ENCODE assay signal across 23 cellular contexts in genomic region chr7:76268376-76268775, GRCh38. TPM values are rescaled to one million over a fixed set of nuclear protein-coding genes. Genes with fewer than 3 reads are reported as not detected.
DNase-seq lines count a peak whose midpoint lies in the region; ATAC-seq, FAIRE-seq and TF ChIP-seq lines count a peak whose summit lies in the region.
"Had no signal": no experiment of that assay in that cellular context is flagged by ENCODE, and none has a peak within 500 bp of the region (broad histone marks: within the 10 kb centered on the region; RNA-seq: fewer than 3 reads in every experiment).

No MANE protein-coding gene starts in this region.

- peak; percentile 7 for ATAC-seq in activated naive CD8-positive, alpha-beta T cell treated with anti-CD3 and anti-CD28 coated beads, Interleukin-2, amount 50 U/mL, for 24 hours
- no peak for ATAC-seq in naive thymus-derived CD4-positive, alpha-beta T cell
- ATAC-seq in GM18519 (IDR thresholded peaks at IDR 0.05; ENCODE audit: low FRiP score, unreplicated experiment) (no peak), HG02571 (IDR thresholded peaks at IDR 0.05; ENCODE audit: unreplicated experiment) (no peak)
- ATAC-seq: activated CD8-positive, alpha-beta T cell treated with anti-CD3 and anti-CD28 coated beads, Interleukin-2, amount 10 ng/mL, durations not matched to agents 7 days and 5 days; activated T-helper 17 cell treated with anti-CD3 and anti-CD28 coated beads, Interleukin-2, amount 50 U/mL, for 72 hours had no signal

- peak overlapping the region; percentile 39 for H3K4me2 ChIP-seq in BLaER1

- H3K4me3 Mint-ChIP-seq in activated naive CD8-positive, alpha-beta T cell treated with anti-CD3 and anti-CD28 coated beads, Interleukin-2, amount 50 U/mL, for 24 hours: no peak overlapping the region
- peak overlapping the region in 7 of 10 donors; percentile 5 to 66 (median 35) for H3K4me3 Mint-ChIP-seq in naive thymus-derived CD4-positive, alpha-beta T cell
- peak overlapping the region in 1 of 2 donors; percentile 76 for H3K4me3 Mint-ChIP-seq in CD14-positive monocyte
- H3K4me3 Mint-ChIP-seq: activated CD8-positive, alpha-beta T cell treated with anti-CD3 and anti-CD28 coated beads, Interleukin-2, amount 10 ng/mL, durations not matched to agents 7 days and 5 days; activated T-helper 17 cell treated with anti-CD3 and anti-CD28 coated beads, Interleukin-2, amount 50 U/mL, for 72 hours; central memory CD8-positive, alpha-beta T cell had no signal

- H3K4me1 Mint-ChIP-seq in activated naive CD8-positive, alpha-beta T cell treated with anti-CD3 and anti-CD28 coated beads, Interleukin-2, amount 50 U/mL, for 24 hours: peaks cover 7% of the 10 kb centered on the region
- peaks cover 0 to 20% (median 8%) of the 10 kb centered on the region in 7 donors for H3K4me1 Mint-ChIP-seq in naive thymus-derived CD4-positive, alpha-beta T cell
- H3K4me1 Mint-ChIP-seq in CD14-positive monocyte: peaks cover 7% of the 10 kb centered on the region
- H3K4me1 Mint-ChIP-seq: central memory CD8-positive, alpha-beta T cell had no signal

- POLR2A ChIA-PET in naive thymus-derived CD4-positive, alpha-beta T cell (lab: Charles Lee): no interaction called here

- no peak overlapping the region for H3K27ac ChIP-seq in BLaER1
- no peak overlapping the region for H3K27ac ChIP-seq in naive thymus-derived CD4-positive, alpha-beta T cell (ENCODE audit: low read depth, low read length)
- H3K27ac ChIP-seq: pancreas, WERI-Rb-1 had no signal

- no peak overlapping the region for H3K27ac Mint-ChIP-seq in activated naive CD8-positive, alpha-beta T cell treated with anti-CD3 and anti-CD28 coated beads, Interleukin-2, amount 50 U/mL, for 24 hours
- H3K27ac Mint-ChIP-seq in naive thymus-derived CD4-positive, alpha-beta T cell: no peak overlapping the region
- H3K27ac Mint-ChIP-seq in CD14-positive monocyte: no peak overlapping the region
- H3K27ac Mint-ChIP-seq: activated CD8-positive, alpha-beta T cell treated with anti-CD3 and anti-CD28 coated beads, Interleukin-2, amount 10 ng/mL, durations not matched to agents 7 days and 5 days; activated T-helper 17 cell treated with anti-CD3 and anti-CD28 coated beads, Interleukin-2, amount 50 U/mL, for 72 hours had no signal

- no peak overlapping the region for H3K4me3 ChIP-seq in BLaER1
- H3K4me3 ChIP-seq in naive thymus-derived CD4-positive, alpha-beta T cell (ENCODE audit: low read length): no peak overlapping the region
- H3K4me3 ChIP-seq: pancreas had no signal

- CTCF ChIA-PET in naive thymus-derived CD4-positive, alpha-beta T cell (lab: Charles Lee): no interaction called here

- no peak for DNase-seq in GM18507 (ENCODE audit: extremely low spot score, insufficient read length, low read depth)
- DNase-seq in activated naive CD8-positive, alpha-beta T cell treated with anti-CD3 and anti-CD28 coated beads, Interleukin-2, amount 50 U/mL, for 24 hours: no peak
- no peak for DNase-seq in naive thymus-derived CD4-positive, alpha-beta T cell
- no peak for DNase-seq in CD14-positive monocyte (ENCODE audit: low spot score)
- no peak for DNase-seq in RKO (ENCODE audit: low spot score)
- DNase-seq: activated CD8-positive, alpha-beta T cell treated with anti-CD3 and anti-CD28 coated beads, Interleukin-2, amount 10 ng/mL, durations not matched to agents 7 days and 5 days; amniotic stem cell; effector CD8-positive, alpha-beta T cell; GF-D8; KBM-7; NCI-H1092; NCI-H2107; NCI-H524 treated with DMSO at 0.1 percent for 48 hours; SHP77; stimulated activated CD4-positive, alpha-beta T cell treated with anti-CD3 and anti-CD28 coated beads, Interleukin-4, amount 100 ng/mL, for 1 hour; T-helper 1 cell; WERI-Rb-1 had no signal

- peaks cover 38% of the 10 kb centered on the region for H3K27me3 Mint-ChIP-seq in activated naive CD8-positive, alpha-beta T cell treated with anti-CD3 and anti-CD28 coated beads, Interleukin-2, amount 50 U/mL, for 24 hours
- H3K27me3 Mint-ChIP-seq in naive thymus-derived CD4-positive, alpha-beta T cell: peaks cover 5 to 36% (median 20%) of the 10 kb centered on the region in 5 donors
- H3K27me3 Mint-ChIP-seq in CD14-positive monocyte (ENCODE audit: low read depth in 3 of 3): peaks cover 37 to 57% (median 42%) of the 10 kb centered on the region in 3 donors

- intact Hi-C loops in naive thymus-derived CD4-positive, alpha-beta T cell (cut with micrococcal nuclease): loop anchor here in 1 of 2 donors (10.0 kb wide), 1 partner anchor 394 kb away; the partner anchor contains the start of gene RHBDD2
- intact Hi-C loops in CD14-positive monocyte (cut with micrococcal nuclease): no loop called here

- peak; percentile 24 for FAIRE-seq in GM18507 (lab: Jason Lieb, UNC)
- FAIRE-seq: pancreas had no signal

- no peaks in the 10 kb centered on the region for H4K20me1 ChIP-seq in BLaER1

- H3K9ac ChIP-seq in BLaER1: no peak overlapping the region

- peaks cover 31% of the 10 kb centered on the region for H3K4me1 ChIP-seq in BLaER1
- no peaks in the 10 kb centered on the region for H3K4me1 ChIP-seq in naive thymus-derived CD4-positive, alpha-beta T cell (ENCODE audit: control insufficient read depth in 2 of 2, insufficient read depth in 2 of 2, low read length in 2 of 2)

- H3K36me3 ChIP-seq in BLaER1: no peaks in the 10 kb centered on the region
- no peaks in the 10 kb centered on the region for H3K36me3 ChIP-seq in naive thymus-derived CD4-positive, alpha-beta T cell (ENCODE audit: control insufficient read depth in 2 of 3, insufficient read depth in 3 of 3, low read length in 3 of 3)
- H3K36me3 ChIP-seq: pancreas had no signal

- H3K27me3 ChIP-seq in BLaER1: peaks cover 34% of the 10 kb centered on the region; the same call in 1 of the 2 replicates
- H3K27me3 ChIP-seq in naive thymus-derived CD4-positive, alpha-beta T cell (ENCODE audit: control insufficient read depth in 2 of 2, insufficient read depth in 2 of 2, low read length in 2 of 2): peaks cover 0 to 3% of the 10 kb centered on the region in 2 donors

- H3K9me3 Mint-ChIP-seq in activated naive CD8-positive, alpha-beta T cell treated with anti-CD3 and anti-CD28 coated beads, Interleukin-2, amount 50 U/mL, for 24 hours: no peaks in the 10 kb centered on the region
- peaks cover 0 to 2% (median 0%) of the 10 kb centered on the region in 11 donors for H3K9me3 Mint-ChIP-seq in naive thymus-derived CD4-positive, alpha-beta T cell
- peaks cover 0 to 2% (median 0%) of the 10 kb centered on the region in 7 donors for H3K9me3 Mint-ChIP-seq in CD14-positive monocyte
- H3K9me3 Mint-ChIP-seq: activated T-helper 17 cell treated with anti-CD3 and anti-CD28 coated beads, Interleukin-2, amount 50 U/mL, for 72 hours; central memory CD8-positive, alpha-beta T cell had no signal

- no peaks in the 10 kb centered on the region for H3K36me3 Mint-ChIP-seq in activated naive CD8-positive, alpha-beta T cell treated with anti-CD3 and anti-CD28 coated beads, Interleukin-2, amount 50 U/mL, for 24 hours (ENCODE audit: low read depth)
- no peaks in the 10 kb centered on the region for H3K36me3 Mint-ChIP-seq in naive thymus-derived CD4-positive, alpha-beta T cell
- no peaks in the 10 kb centered on the region for H3K36me3 Mint-ChIP-seq in CD14-positive monocyte

- no peaks in the 10 kb centered on the region for H3K9me3 ChIP-seq in BLaER1
- H3K9me3 ChIP-seq in naive thymus-derived CD4-positive, alpha-beta T cell (ENCODE audit: control insufficient read depth in 2 of 3, low read length in 3 of 3): no peaks in the 10 kb centered on the region
- H3K9me3 ChIP-seq: pancreas had no signal

- no peak for TF ChIP-seq CTCF in CD14-positive monocyte (IDR thresholded peaks at IDR 0.05)

RNA-seq across cellular contexts. Expression of gene HSPB1, which starts 34.1 kb away (rescaled TPM):
- 10 to 100 TPM; 26.3 to 47.2 (median 40.5) TPM for total RNA-seq in naive thymus-derived CD4-positive, alpha-beta T cell
- polyA plus RNA-seq in naive thymus-derived CD4-positive, alpha-beta T cell: 10 to 100 TPM; 68.6 to 93.5 TPM
- 1 to 10 TPM; 8.3 to 8.9 TPM for polyA plus RNA-seq in CD14-positive monocyte

Comparison
In these comparisons a context has a peak if more than half of its experiments do, and no peak if none do; other contexts are left out.
1. RNA of gene HSPB1, which starts 34.1 kb away (polyA plus RNA-seq): 68.6 to 93.5 TPM in naive thymus-derived CD4-positive, alpha-beta T cell; 8.3 to 8.9 TPM in CD14-positive monocyte; every median in the first group is over 4 times any median in the second.